Comparison of ENCODE assay signal across 8 cellular contexts in the genomic region with DNA sequence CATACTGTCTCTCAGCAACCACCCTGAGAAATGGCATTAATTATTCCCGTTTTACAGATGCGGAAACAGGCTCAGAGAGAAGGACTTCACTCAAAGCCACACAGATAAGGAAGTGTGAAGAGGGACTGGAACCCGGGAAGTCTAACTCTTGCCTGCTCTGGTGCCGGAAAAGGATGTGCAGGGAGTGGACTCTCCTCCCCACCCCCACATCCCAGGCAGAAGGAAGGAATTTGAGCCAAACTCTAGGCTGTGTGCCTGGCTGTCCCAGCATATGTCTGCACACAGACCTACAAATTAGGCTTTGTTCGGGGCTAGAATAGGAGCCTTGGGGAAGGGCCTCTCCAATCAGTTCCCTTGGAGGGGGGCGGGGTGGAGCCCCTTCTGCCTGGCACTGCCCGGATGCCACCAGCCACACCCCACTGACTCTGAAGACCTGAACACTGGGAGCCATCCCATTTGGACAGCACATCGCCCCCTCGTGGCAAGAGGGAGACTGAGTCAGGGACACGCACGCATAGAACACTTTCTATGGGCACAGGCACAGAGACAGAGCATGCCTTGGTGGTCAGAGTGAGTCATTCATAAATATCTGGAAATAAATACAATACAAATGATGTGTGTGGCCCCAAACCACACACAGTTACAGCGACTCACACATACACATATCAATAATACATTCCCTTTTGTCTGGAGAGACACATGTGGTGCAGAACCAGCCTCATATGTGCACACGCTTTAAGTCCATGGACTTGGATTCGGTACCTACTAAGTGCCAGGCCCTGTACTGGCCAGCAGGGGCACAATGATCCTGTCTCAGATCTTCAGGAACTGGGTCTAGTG. TPM values are rescaled to one million over a fixed set of nuclear protein-coding genes. Genes with fewer than 3 reads are reported as not detected.
DNase-seq lines count a peak whose midpoint lies in the region; ATAC-seq and TF ChIP-seq lines count a peak whose summit lies in the region.

No MANE protein-coding gene starts in this region.

- intact Hi-C loops in lower lobe of right lung (cut with DNase I): no loop called here

- peak; percentile 76 for ATAC-seq in GM18520 (IDR thresholded peaks at IDR 0.05; ENCODE audit: unreplicated experiment)
- ATAC-seq in HG03159 (IDR thresholded peaks at IDR 0.05; ENCODE audit: unreplicated experiment): peak; percentile 78
- peak; percentile 91 to 93 for ATAC-seq in lower lobe of right lung

- peak overlapping the region; percentile 33 for H3K27ac ChIP-seq in lower lobe of right lung

- no peaks in the 10 kb centered on the region for H3K36me3 ChIP-seq in lower lobe of right lung

- peak; percentile 92 for DNase-seq in AG08396 (ENCODE audit: low spot score)
- DNase-seq in NCI-H510A (lab: John Stamatoyannopoulos, UW): peak; percentile 51
- DNase-seq in activated CD4-positive, alpha-beta T cell treated with anti-CD3 and anti-CD28 coated beads for 4 hours: peak; percentile 80 to 81
- peak; percentile 95 for DNase-seq in dedifferentiated amniotic fluid mesenchymal stem cell (ENCODE audit: extremely low spot score)
- peak; percentile 90 for DNase-seq in lower lobe of right lung
- peak in 2 of 3 donors; percentile 62 to 75 for DNase-seq in stimulated activated CD4-positive, alpha-beta T cell treated with anti-CD3 and anti-CD28 coated beads, TNF-alpha, amount 100 ng/mL, for 48 hours (ENCODE audit: low read depth in 3 of 3)

- no peaks in the 10 kb centered on the region for H3K9me3 ChIP-seq in lower lobe of right lung

- H3K27me3 ChIP-seq in lower lobe of right lung (ENCODE audit: low read depth): peaks cover 15% of the 10 kb centered on the region

- H3K4me1 ChIP-seq in lower lobe of right lung: peaks cover 30% of the 10 kb centered on the region

- no peak overlapping the region for H3K4me3 ChIP-seq in lower lobe of right lung

- peak; percentile 89 for TF ChIP-seq CTCF in lower lobe of right lung (IDR thresholded peaks at IDR 0.05)

RNA-seq across cellular contexts. Expression of gene LZTS2, which starts 13.1 kb away (rescaled TPM):
- 52.6 TPM for total RNA-seq in lower lobe of right lung

RNA-seq across cellular contexts. Expression of gene PDZD7, which starts 18.2 kb away (rescaled TPM):
- 1.6 TPM for total RNA-seq in lower lobe of right lung

RNA-seq across cellular contexts. Expression of gene SFXN3, which starts 18.3 kb away (rescaled TPM):
- total RNA-seq in lower lobe of right lung: 57.8 TPM

RNA-seq across cellular contexts. Expression of gene TWNK, which starts 25.4 kb away (rescaled TPM):
- 5.8 TPM for total RNA-seq in lower lobe of right lung

RNA-seq across cellular contexts. Expression of gene MRPL43, which starts 25.4 kb away (rescaled TPM):
- 59.7 TPM for total RNA-seq in lower lobe of right lung
